19 cellular contexts compared by ENCODE assay signal in the genomic region with DNA sequence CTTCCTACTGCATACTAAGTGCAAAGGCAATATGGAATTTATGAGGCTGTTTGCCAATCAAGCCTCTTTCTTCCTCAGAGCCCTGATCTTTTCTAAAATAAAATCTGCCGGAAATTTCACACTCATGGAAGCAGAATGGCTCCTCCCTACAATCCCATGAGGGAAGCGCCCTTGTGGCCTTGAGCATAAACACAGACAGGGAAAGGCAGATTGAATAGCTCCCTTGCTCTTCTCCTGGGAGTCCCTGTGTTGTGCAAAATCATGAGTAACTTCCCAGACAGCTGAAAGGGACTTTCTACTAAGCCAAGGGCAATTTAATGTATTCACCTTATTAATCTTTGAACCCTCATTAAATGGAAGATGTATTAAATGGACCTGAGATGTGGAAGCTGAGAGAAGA.
A peak's percentile ranks its signal among the peaks of the same experiment; 100 is the strongest.
DNase-seq lines count a peak whose midpoint lies in the region; ATAC-seq and TF ChIP-seq lines count a peak whose summit lies in the region.
"Had no signal": no experiment of that assay in that cellular context is flagged by ENCODE, and none has a peak within 500 bp of the region (broad histone marks: within the 10 kb centered on the region; RNA-seq: fewer than 3 reads in every experiment).

No MANE protein-coding gene starts in this region.

- POLR2A ChIA-PET in MCF 10A (lab: Yijun Ruan, JAX): interaction anchor here (1.4 to 1.7 kb wide), 2 partner anchors 18 to 741 kb away, joined by 5 to 7 read pairs; no protein-coding TSS in a partner anchor

- H3K4me1 Mint-ChIP-seq in MCF 10A (ENCODE audit: insufficient read depth, unreplicated experiment): peaks cover 17% of the 10 kb centered on the region
- H3K4me1 Mint-ChIP-seq: stimulated activated effector memory CD8-positive, alpha-beta T cell treated with anti-CD3 and anti-CD28 coated beads, Interleukin-12 subunit alpha, Interleukin-12 subunit beta, amount 100 ng/mL, for 72 hours had no signal

- H3K27ac ChIP-seq in breast epithelium: no peak overlapping the region
- H3K27ac ChIP-seq: left lung had no signal

- H3K4me1 ChIP-seq in breast epithelium: no peaks in the 10 kb centered on the region
- H3K4me1 ChIP-seq: left lung had no signal

- H3K36me3 Mint-ChIP-seq in MCF 10A (ENCODE audit: insufficient read depth, unreplicated experiment): no peaks in the 10 kb centered on the region
- H3K36me3 Mint-ChIP-seq: CD8-positive, alpha-beta T cell; natural killer cell treated with Interleukin-12 subunit alpha and Interleukin-12 subunit beta and Interleukin-15 and Interleukin-18, amount 100 ng/mL, for 72 hours; stimulated activated effector memory CD8-positive, alpha-beta T cell treated with anti-CD3 and anti-CD28 coated beads, Interleukin-12 subunit alpha, Interleukin-12 subunit beta, amount 100 ng/mL, for 72 hours had no signal

- no peak for ATAC-seq in HG03175 (IDR thresholded peaks at IDR 0.05; ENCODE audit: unreplicated experiment)
- ATAC-seq: CD8-positive, alpha-beta T cell; left lung; natural killer cell treated with Interleukin-12 subunit alpha and Interleukin-12 subunit beta and Interleukin-15 and Interleukin-18, amount 100 ng/mL, for 72 hours; SK-N-SH treated with all-trans-retinoic acid at 6 μM for 48 hours; stimulated activated effector memory CD8-positive, alpha-beta T cell treated with anti-CD3 and anti-CD28 coated beads, Interleukin-12 subunit alpha, Interleukin-12 subunit beta, amount 100 ng/mL, for 72 hours had no signal

- no peak overlapping the region for H3K4me3 ChIP-seq in breast epithelium
- H3K4me3 ChIP-seq: left lung had no signal

- intact Hi-C loops in MCF 10A (cut with micrococcal nuclease): no loop called here
- intact Hi-C loops in breast epithelium (cut with DNase I; ENCODE audit: low total_unique reads): no loop called here

- H3K27me3 Mint-ChIP-seq in MCF 10A (ENCODE audit: insufficient read depth, unreplicated experiment): no peaks in the 10 kb centered on the region

- no peaks in the 10 kb centered on the region for H3K9me3 Mint-ChIP-seq in MCF 10A (ENCODE audit: unreplicated experiment)
- H3K9me3 Mint-ChIP-seq: CD8-positive, alpha-beta T cell; natural killer cell treated with Interleukin-12 subunit alpha and Interleukin-12 subunit beta and Interleukin-15 and Interleukin-18, amount 100 ng/mL, for 72 hours; stimulated activated effector memory CD8-positive, alpha-beta T cell treated with anti-CD3 and anti-CD28 coated beads, Interleukin-12 subunit alpha, Interleukin-12 subunit beta, amount 100 ng/mL, for 72 hours had no signal

- no peak overlapping the region for H3K4me3 Mint-ChIP-seq in MCF 10A (ENCODE audit: unreplicated experiment)
- H3K4me3 Mint-ChIP-seq: CD8-positive, alpha-beta T cell; natural killer cell treated with Interleukin-12 subunit alpha and Interleukin-12 subunit beta and Interleukin-15 and Interleukin-18, amount 100 ng/mL, for 72 hours; stimulated activated effector memory CD8-positive, alpha-beta T cell treated with anti-CD3 and anti-CD28 coated beads, Interleukin-12 subunit alpha, Interleukin-12 subunit beta, amount 100 ng/mL, for 72 hours had no signal

- CTCF ChIA-PET in MCF 10A (lab: Yijun Ruan, JAX): interaction anchor here (0.6 kb wide), 1 partner anchor 110 kb away, joined by 3 read pairs; no protein-coding TSS in a partner anchor

- DNase-seq in MCF 10A (ENCODE audit: unreplicated experiment) (peak; percentile 41), breast epithelium (ENCODE audit: low spot score in 2 of 2) (no peak), dedifferentiated amniotic fluid mesenchymal stem cell (ENCODE audit: extremely low spot score) (peak; percentile 21), hepatic stellate cell (ENCODE audit: low spot score) (peak; percentile 47), stromal cell of bone marrow (ENCODE audit: low read depth) (peak; percentile 71), islet precursor cell (no peak)
- no peak for DNase-seq in stimulated activated CD4-positive, alpha-beta T cell treated with anti-CD3 and anti-CD28 coated beads, Interleukin-2, amount 100 ng/mL, for 48 hours
- DNase-seq: 8988T; activated CD8-positive, alpha-beta memory T cell treated with anti-CD3 and anti-CD28 coated beads for 24 hours; activated effector memory CD4-positive, alpha-beta T cell treated with Interleukin-2 at 50 U/mL for 16 hours; CD8-positive, alpha-beta T cell; effector memory CD4-positive, alpha-beta T cell; left lung; NCI-H446; retina had no signal

- no peaks in the 10 kb centered on the region for H3K9me3 ChIP-seq in breast epithelium
- H3K9me3 ChIP-seq: left lung had no signal

- H3K27ac Mint-ChIP-seq in MCF 10A (ENCODE audit: low read depth, unreplicated experiment): no peak overlapping the region
- H3K27ac Mint-ChIP-seq: CD8-positive, alpha-beta T cell; natural killer cell treated with Interleukin-12 subunit alpha and Interleukin-12 subunit beta and Interleukin-15 and Interleukin-18, amount 100 ng/mL, for 72 hours; stimulated activated effector memory CD8-positive, alpha-beta T cell treated with anti-CD3 and anti-CD28 coated beads, Interleukin-12 subunit alpha, Interleukin-12 subunit beta, amount 100 ng/mL, for 72 hours had no signal

- no peaks in the 10 kb centered on the region for H3K36me3 ChIP-seq in breast epithelium
- H3K36me3 ChIP-seq: left lung had no signal

- BruUV-seq in MCF 10A (replicated peaks; lab: Mats Ljungman, UMichigan): no TSS peak

- no peak for TF ChIP-seq CTCF in MCF 10A (IDR thresholded peaks at IDR 0.05; ENCODE audit: unreplicated experiment)
- TF ChIP-seq CTCF in breast epithelium (IDR thresholded peaks at IDR 0.05): no peak

- no peaks in the 10 kb centered on the region for H3K27me3 ChIP-seq in breast epithelium
- H3K27me3 ChIP-seq: left lung had no signal

- no peak for TF ChIP-seq POLR2A in breast epithelium (IDR thresholded peaks at IDR 0.05)

Comparison
In these comparisons a context has a peak if more than half of its experiments do, and no peak if none do; other contexts are left out.
1. DNase-seq: peak in MCF 10A (single experiment), dedifferentiated amniotic fluid mesenchymal stem cell (single experiment), hepatic stellate cell (single experiment) and stromal cell of bone marrow (single experiment); none in breast epithelium (0 of 2), stimulated activated CD4-positive, alpha-beta T cell treated with anti-CD3 and anti-CD28 coated beads, Interleukin-2, amount 100 ng/mL, for 48 hours (0 of 2) and islet precursor cell (single experiment).